8 cellular contexts compared by ENCODE assay signal in genomic region chr11:134252539-134253188, GRCh38. TPM values are rescaled to one million over a fixed set of nuclear protein-coding genes. Genes with fewer than 3 reads are reported as not detected.
DNase-seq lines count a peak whose midpoint lies in the region; ATAC-seq lines count a peak whose summit lies in the region.

No MANE protein-coding gene starts in this region.

- ATAC-seq in activated CD4-positive, alpha-beta T cell treated with anti-CD3 and anti-CD28 coated beads for 36 hours: peak; percentile 18
- ATAC-seq in HG02840 (IDR thresholded peaks at IDR 0.05; ENCODE audit: low FRiP score, unreplicated experiment): peak; percentile 36

- no peaks in the 10 kb centered on the region for H3K9me3 Mint-ChIP-seq in activated CD4-positive, alpha-beta T cell treated with anti-CD3 and anti-CD28 coated beads for 36 hours (ENCODE audit: low read depth)

- peak overlapping the region; percentile 89 for H3K27ac ChIP-seq in angular gyrus (ENCODE audit: low read depth, low read length)

- no peaks in the 10 kb centered on the region for H3K9me3 ChIP-seq in iPS-18c (ENCODE audit: control insufficient read depth, insufficient read depth, low read length)

- peak overlapping the region; percentile 90 for H3K4me3 Mint-ChIP-seq in activated CD4-positive, alpha-beta T cell treated with anti-CD3 and anti-CD28 coated beads for 36 hours

- peak overlapping the region; percentile 79 for H3K4me3 ChIP-seq in iPS-18c (ENCODE audit: insufficient read depth, low read depth, low read length)

- intact Hi-C loops in activated CD4-positive, alpha-beta T cell treated with anti-CD3 and anti-CD28 coated beads for 36 hours (cut with DNase I, micrococcal nuclease): loop anchor here (1.0 to 5.0 kb wide), 6 partner anchors 23 to 307 kb away; partner anchors contain the start of genes GLB1L2 (in 2 of the 2) and VPS26B (in 2 of the 2)

- peak; percentile 54 for DNase-seq in activated CD4-positive, alpha-beta T cell treated with anti-CD3 and anti-CD28 coated beads for 36 hours
- DNase-seq in activated CD4-positive, alpha-beta T cell treated with anti-CD3 and anti-CD28 coated beads for 4 hours: no peak
- DNase-seq in NCI-H2227 (lab: John Stamatoyannopoulos, UW; ENCODE audit: unreplicated experiment): peak; percentile 46
- peak; percentile 52 for DNase-seq in stimulated activated CD8-positive, alpha-beta memory T cell treated with anti-CD3 and anti-CD28 coated beads, Interleukin-4, amount 100 ng/mL, for 48 hours
- no peak for DNase-seq in NCI-H2196 (lab: John Stamatoyannopoulos, UW; ENCODE audit: unreplicated experiment)

- peak overlapping the region; percentile 68 for H3K27ac Mint-ChIP-seq in activated CD4-positive, alpha-beta T cell treated with anti-CD3 and anti-CD28 coated beads for 36 hours

- CTCF ChIA-PET in activated CD4-positive, alpha-beta T cell treated with anti-CD3 and anti-CD28 coated beads for 36 hours (lab: Charles Lee): interaction anchor here (0.7 to 3.8 kb wide), 5 partner anchors 8 to 28 kb away, joined by 3 to 33 read pairs (median 4); partner anchors contain the start of genes GLB1L3 and VPS26B

- POLR2A ChIA-PET in activated CD4-positive, alpha-beta T cell treated with anti-CD3 and anti-CD28 coated beads for 36 hours (lab: Charles Lee): interaction anchor here (1.0 to 2.5 kb wide), 3 partner anchors 9 to 28 kb away, joined by 3 to 14 read pairs (median 5); partner anchors contain the start of genes NCAPD3 and VPS26B

- peaks cover 16% of the 10 kb centered on the region for H3K36me3 Mint-ChIP-seq in activated CD4-positive, alpha-beta T cell treated with anti-CD3 and anti-CD28 coated beads for 36 hours (ENCODE audit: low read depth)

- H3K4me1 Mint-ChIP-seq in activated CD4-positive, alpha-beta T cell treated with anti-CD3 and anti-CD28 coated beads for 36 hours: peaks cover 38% of the 10 kb centered on the region

- no peaks in the 10 kb centered on the region for H3K27me3 Mint-ChIP-seq in activated CD4-positive, alpha-beta T cell treated with anti-CD3 and anti-CD28 coated beads for 36 hours

RNA-seq across cellular contexts. Expression of gene THYN1, which starts 0.5 kb away (rescaled TPM):
- 10 to 100 TPM; 75.5 to 89.5 TPM for total RNA-seq in activated CD4-positive, alpha-beta T cell treated with anti-CD3 and anti-CD28 coated beads for 36 hours

RNA-seq across cellular contexts. Expression of gene ACAD8, which starts 0.7 kb away (rescaled TPM):
- total RNA-seq in activated CD4-positive, alpha-beta T cell treated with anti-CD3 and anti-CD28 coated beads for 36 hours: 10 to 100 TPM; 12.4 to 16.6 TPM

RNA-seq across cellular contexts. Expression of gene GLB1L3, which starts 23.5 kb away (rescaled TPM):
- total RNA-seq in activated CD4-positive, alpha-beta T cell treated with anti-CD3 and anti-CD28 coated beads for 36 hours: 10 to 100 TPM; 11.7 to 12.2 TPM

RNA-seq across cellular contexts. Expression of gene VPS26B, which starts 28.2 kb away (rescaled TPM):
- total RNA-seq in activated CD4-positive, alpha-beta T cell treated with anti-CD3 and anti-CD28 coated beads for 36 hours: 10 to 100 TPM; 32.4 to 32.5 TPM

RNA-seq across cellular contexts. Expression of gene NCAPD3, which starts 28.9 kb away (rescaled TPM):
- total RNA-seq in activated CD4-positive, alpha-beta T cell treated with anti-CD3 and anti-CD28 coated beads for 36 hours: 10 to 100 TPM; 78.9 to 92.1 TPM

Comparison
In these comparisons a context has a peak if more than half of its experiments do, and no peak if none do; other contexts are left out.
1. DNase-seq: peak in activated CD4-positive, alpha-beta T cell treated with anti-CD3 and anti-CD28 coated beads for 36 hours (single experiment), NCI-H2227 (single experiment) and stimulated activated CD8-positive, alpha-beta memory T cell treated with anti-CD3 and anti-CD28 coated beads, Interleukin-4, amount 100 ng/mL, for 48 hours (single experiment); none in activated CD4-positive, alpha-beta T cell treated with anti-CD3 and anti-CD28 coated beads for 4 hours (0 of 2) and NCI-H2196 (single experiment).